Comparison of ENCODE assay signal across 22 cellular contexts in genomic region chr22:27210111-27210739, GRCh38.
DNase-seq lines count a peak whose midpoint lies in the region; FAIRE-seq and TF ChIP-seq lines count a peak whose summit lies in the region.
"Had no signal": no experiment of that assay in that cellular context is flagged by ENCODE, and none has a peak within 500 bp of the region (broad histone marks: within the 10 kb centered on the region; RNA-seq: fewer than 3 reads in every experiment).

No MANE protein-coding gene starts in this region.

- CTCF ChIA-PET in MCF 10A (lab: Yijun Ruan, JAX): no interaction called here
- CTCF ChIA-PET in PC-9 (lab: Charles Lee): no interaction called here

- no peak for DNase-seq in MCF 10A (ENCODE audit: unreplicated experiment)
- DNase-seq in breast epithelium (ENCODE audit: low spot score in 2 of 2): no peak
- no peak for DNase-seq in nephron progenitor cell
- no peak for DNase-seq in DMS53 (lab: John Stamatoyannopoulos, UW)
- no peak for DNase-seq in PC-9
- no peak for DNase-seq in smooth muscle cell (lab: John Stamatoyannopoulos, UW; ENCODE audit: unreplicated experiment)
- no peak for DNase-seq in NCI-H146 (lab: John Stamatoyannopoulos, UW)
- DNase-seq: 8988T, Calu3, DND-41, MM.1S, NCI-H1694, NCI-H2081, NCI-H2227 treated with DMSO at 0.1 percent for 48 hours, NCI-H526 treated with DMSO at 0.1 percent for 48 hours, Peyer's patch, SK-N-SH had no signal

- WGBS in smooth muscle cell (ENCODE audit: low lambda C conversion rate): 66% methylated on average over 10 of the region's 10 CpGs

- H3K27me3 Mint-ChIP-seq in MCF 10A (ENCODE audit: insufficient read depth, unreplicated experiment): no peaks in the 10 kb centered on the region
- peaks cover 56% of the 10 kb centered on the region for H3K27me3 Mint-ChIP-seq in nephron progenitor cell (ENCODE audit: low read depth, poor library complexity)

- H3K9me3 Mint-ChIP-seq in MCF 10A (ENCODE audit: unreplicated experiment) (no peaks in the 10 kb centered on the region), nephron progenitor cell (no peaks in the 10 kb centered on the region)

- intact Hi-C loops in MCF 10A (cut with micrococcal nuclease): no loop called here
- intact Hi-C loops in breast epithelium (cut with DNase I; ENCODE audit: low total_unique reads): no loop called here
- intact Hi-C loops in PC-9 (cut with micrococcal nuclease; ENCODE audit: unreplicated experiment): no loop called here

- H3K36me3 Mint-ChIP-seq in MCF 10A (ENCODE audit: insufficient read depth, unreplicated experiment) (no peaks in the 10 kb centered on the region), nephron progenitor cell (ENCODE audit: low read depth) (no peaks in the 10 kb centered on the region)

- H3K4me2 ChIP-seq in PC-9 (no peak overlapping the region), smooth muscle cell (no peak overlapping the region)
- H3K4me2 ChIP-seq: SK-N-SH had no signal

- peak overlapping the region; percentile 11 for H3K27ac Mint-ChIP-seq in MCF 10A (ENCODE audit: low read depth, unreplicated experiment)
- peak overlapping the region; percentile 56 for H3K27ac Mint-ChIP-seq in nephron progenitor cell

- TF ChIP-seq CTCF in MCF 10A (IDR thresholded peaks at IDR 0.05; ENCODE audit: unreplicated experiment): no peak
- no peak for TF ChIP-seq CTCF in breast epithelium (IDR thresholded peaks at IDR 0.05)
- no peak for TF ChIP-seq CTCF in nephron progenitor cell (IDR thresholded peaks at IDR 0.05)
- no peak for TF ChIP-seq CTCF in PC-9 (conservative IDR thresholded peaks at IDR 0.05)
- no peak for TF ChIP-seq CTCF in smooth muscle cell (IDR thresholded peaks at IDR 0.05; ENCODE audit: borderline replicate concordance, insufficient read depth, poor library complexity, severe bottlenecking)

- H4K20me1 ChIP-seq in PC-9 (ENCODE audit: insufficient read depth) (no peaks in the 10 kb centered on the region), smooth muscle cell (ENCODE audit: low read depth) (no peaks in the 10 kb centered on the region)

- FAIRE-seq in endometrium (lab: Jason Lieb, UNC): peak; percentile 83
- FAIRE-seq: GM12892, HTR-8/SVneo, K562 had no signal

- peaks cover 60% of the 10 kb centered on the region for H3K4me1 Mint-ChIP-seq in MCF 10A (ENCODE audit: insufficient read depth, unreplicated experiment)
- peaks cover 74% of the 10 kb centered on the region for H3K4me1 Mint-ChIP-seq in nephron progenitor cell

- H3K9ac ChIP-seq in smooth muscle cell (ENCODE audit: low read depth): no peak overlapping the region
- H3K9ac ChIP-seq: SK-N-SH had no signal

- H3F3A ChIP-seq in PC-9 (ENCODE audit: insufficient read depth, low read depth): no peaks in the 10 kb centered on the region
- H3F3A ChIP-seq in smooth muscle cell (ENCODE audit: low read depth): peaks cover 20% of the 10 kb centered on the region

- H3K4me1 ChIP-seq in breast epithelium (no peaks in the 10 kb centered on the region), PC-9 (replicated peaks; ENCODE audit: insufficient read depth) (0 out of 2 replicates have a peak, but pooled peaks cover 6% of the 10 kb centered on the region), smooth muscle cell (ENCODE audit: low read depth) (peaks cover 13% of the 10 kb centered on the region)

- H3K36me3 ChIP-seq in breast epithelium (no peaks in the 10 kb centered on the region), PC-9 (ENCODE audit: low read depth) (no peaks in the 10 kb centered on the region), smooth muscle cell (ENCODE audit: low read depth) (no peaks in the 10 kb centered on the region)
- H3K36me3 ChIP-seq: HAP-1, Peyer's patch had no signal

- POLR2A ChIA-PET in MCF 10A (lab: Yijun Ruan, JAX): interaction anchor here (0.7 kb wide), 1 partner anchor 543 kb away, joined by 3 read pairs; no protein-coding TSS in a partner anchor
- POLR2A ChIA-PET in PC-9 (lab: Charles Lee; ENCODE audit: unreplicated experiment): no interaction called here

- peaks cover 0 to 4% of the 10 kb centered on the region in 2 donors for H3K27me3 ChIP-seq in breast epithelium
- H3K27me3 ChIP-seq in PC-9 (ENCODE audit: insufficient read depth, low read depth): no peaks in the 10 kb centered on the region
- no peaks in the 10 kb centered on the region for H3K27me3 ChIP-seq in smooth muscle cell (ENCODE audit: low read depth)
- H3K27me3 ChIP-seq: Peyer's patch had no signal

- TF ChIP-seq POLR2A in breast epithelium (IDR thresholded peaks at IDR 0.05): no peak

- no TSS peak for BruUV-seq in MCF 10A (replicated peaks; lab: Mats Ljungman, UMichigan)
- no TSS peak for BruUV-seq in PC-9 (replicated peaks; lab: Mats Ljungman, UMichigan)

- H3K9me3 ChIP-seq in breast epithelium (no peaks in the 10 kb centered on the region), PC-9 (ENCODE audit: insufficient read depth, low read depth) (no peaks in the 10 kb centered on the region), smooth muscle cell (replicated peaks; ENCODE audit: low read depth) (no peaks in the 10 kb centered on the region)
- H3K9me3 ChIP-seq: HAP-1, Peyer's patch, SK-N-SH had no signal

- H3K4me3 ChIP-seq in breast epithelium (no peak overlapping the region), PC-9 (no peak overlapping the region), smooth muscle cell (no peak overlapping the region)
- H3K4me3 ChIP-seq: HAP-1, K562, Peyer's patch had no signal

- no peaks in the 10 kb centered on the region for H3K9me2 ChIP-seq in PC-9 (ENCODE audit: insufficient read depth)
- H3K9me2 ChIP-seq: SK-N-SH had no signal

- no peaks in the 10 kb centered on the region for H3K79me2 ChIP-seq in PC-9 (ENCODE audit: low read depth)
- H3K79me2 ChIP-seq in smooth muscle cell (ENCODE audit: low read depth): no peaks in the 10 kb centered on the region

- H3K27ac ChIP-seq in breast epithelium (no peak overlapping the region), PC-9 (no peak overlapping the region), smooth muscle cell (ENCODE audit: low read depth) (no peak overlapping the region)
- H3K27ac ChIP-seq: Peyer's patch had no signal

- H2AFZ ChIP-seq in PC-9 (no peak overlapping the region), smooth muscle cell (ENCODE audit: low read depth) (no peak overlapping the region)

- H3K4me3 Mint-ChIP-seq in MCF 10A (ENCODE audit: unreplicated experiment) (no peak overlapping the region), nephron progenitor cell (no peak overlapping the region)
